ENCODE assay signal across 25 cellular contexts in the genomic region with DNA sequence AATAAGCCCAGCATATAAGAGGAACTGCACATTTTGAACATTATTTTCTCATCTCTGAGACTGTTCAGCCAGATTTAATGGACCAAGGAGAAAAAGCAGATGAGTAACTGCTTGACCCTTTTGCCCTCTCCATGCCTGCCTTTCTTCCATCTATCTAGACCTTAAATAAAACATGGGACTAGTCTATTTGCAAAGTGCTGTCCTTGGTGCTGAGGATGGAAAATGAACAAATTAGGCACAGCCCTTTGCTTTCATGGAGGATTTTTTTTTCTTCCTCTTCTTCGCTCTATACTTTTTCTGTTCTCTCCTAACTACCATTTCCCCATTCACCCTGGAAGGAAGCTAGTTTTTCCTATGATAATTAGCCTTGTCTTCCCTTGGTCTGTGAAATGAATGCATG.
DNase-seq lines count a peak whose midpoint lies in the region; ATAC-seq, FAIRE-seq and TF ChIP-seq lines count a peak whose summit lies in the region.
"Had no signal": no experiment of that assay in that cellular context is flagged by ENCODE, and none has a peak within 500 bp of the region (broad histone marks: within the 10 kb centered on the region; RNA-seq: fewer than 3 reads in every experiment).

No MANE protein-coding gene starts in this region.

- H3K27me3 ChIP-seq in HepG2 (ENCODE audit: control insufficient read depth in 1 of 2, insufficient read depth in 2 of 2, low read length in 2 of 2) (no peaks in the 10 kb centered on the region), right lobe of liver (no peaks in the 10 kb centered on the region), GM12878 (replicated peaks in 1 of 2; ENCODE audit: control insufficient read depth in 2 of 2, insufficient read depth in 2 of 2, low read length in 1 of 2) (no peaks in the 10 kb centered on the region), testis (no peaks in the 10 kb centered on the region), gastrocnemius medialis (no peaks in the 10 kb centered on the region)
- H3K27me3 ChIP-seq: SJCRH30 had no signal

- H3K36me3 ChIP-seq in HepG2 (replicated peaks in 1 of 2; ENCODE audit: control insufficient read depth in 1 of 2, insufficient read depth in 2 of 2, low read length in 2 of 2): no peaks in the 10 kb centered on the region
- no peaks in the 10 kb centered on the region for H3K36me3 ChIP-seq in right lobe of liver
- H3K36me3 ChIP-seq in GM12878 (ENCODE audit: control insufficient read depth in 2 of 2, insufficient read depth in 2 of 2, low read length in 1 of 2): no peaks in the 10 kb centered on the region
- H3K36me3 ChIP-seq in kidney (ENCODE audit: control insufficient read depth in 1 of 2, insufficient read depth in 2 of 2, low read length in 2 of 2): no peaks in the 10 kb centered on the region
- H3K36me3 ChIP-seq in testis (ENCODE audit: low read depth, missing control alignments): no peaks in the 10 kb centered on the region
- no peaks in the 10 kb centered on the region for H3K36me3 ChIP-seq in gastrocnemius medialis
- H3K36me3 ChIP-seq: SJCRH30 had no signal

- H4K20me1 ChIP-seq in HepG2 (ENCODE audit: insufficient read depth, low read length): no peaks in the 10 kb centered on the region
- no peaks in the 10 kb centered on the region for H4K20me1 ChIP-seq in GM12878 (ENCODE audit: control insufficient read depth, insufficient read depth)

- TF ChIP-seq POLR2A in HepG2 (IDR thresholded peaks at IDR 0.05; ENCODE audit: insufficient read depth in 1 of 2, low read depth in 2 of 2, low read length in 2 of 2) (no peak), right lobe of liver (IDR thresholded peaks at IDR 0.05) (no peak), GM12878 (IDR thresholded peaks at IDR 0.05; ENCODE audit: low read depth, low read length) (no peak), testis (IDR thresholded peaks at IDR 0.05) (no peak), gastrocnemius medialis (IDR thresholded peaks at IDR 0.05) (no peak)

- H3K4me3 ChIP-seq in HepG2 (replicated peaks in 1 of 3; ENCODE audit: insufficient read depth in 1 of 3, low read depth in 2 of 3, low read length in 3 of 3) (no peak overlapping the region), right lobe of liver (no peak overlapping the region), GM12878 (no peak overlapping the region), kidney (ENCODE audit: low read length in 2 of 2) (no peak overlapping the region), testis (no peak overlapping the region), gastrocnemius medialis (no peak overlapping the region)
- H3K4me3 ChIP-seq: PC-9, psoas muscle, SJCRH30, smooth muscle cell had no signal

- ATAC-seq in HepG2: no peak
- no peak for ATAC-seq in right lobe of liver
- no peak for ATAC-seq in GM12878
- no peak for ATAC-seq in gastrocnemius medialis
- ATAC-seq in GM19463 (IDR thresholded peaks at IDR 0.05; ENCODE audit: unreplicated experiment): no peak
- ATAC-seq: activated T-helper 17 cell treated with anti-CD3 and anti-CD28 coated beads, Interleukin-2, amount 50 U/mL, for 72 hours; esophagus mucosa; natural killer cell treated with Interleukin-12 subunit alpha and Interleukin-12 subunit beta and Interleukin-15 and Interleukin-18, amount 100 ng/mL, for 72 hours; psoas muscle had no signal

- H3K27ac ChIP-seq in HepG2 (ENCODE audit: extremely low read length, insufficient read depth, low read length) (no peak overlapping the region), right lobe of liver (no peak overlapping the region), GM12878 (ENCODE audit: control insufficient read depth, insufficient read depth) (no peak overlapping the region), kidney (ENCODE audit: low read depth in 2 of 2, low read length in 2 of 2) (no peak overlapping the region), testis (no peak overlapping the region), gastrocnemius medialis (no peak overlapping the region)
- H3K27ac ChIP-seq: PC-9, psoas muscle, SJCRH30 had no signal

- DNase-seq in HepG2 (ENCODE audit: low spot score) (no peak), right lobe of liver (no peak), GM12878 (ENCODE audit: low read depth, low spot score) (no peak), iris pigment epithelial cell (ENCODE audit: low read depth) (peak; percentile 2), kidney (no peak), testis (no peak), gastrocnemius medialis (no peak)
- DNase-seq: activated CD4-positive, CD25-positive, alpha-beta regulatory T cell; C1 segment of cervical spinal cord; caudate nucleus; GF-D8; mesenchymal stem cell; NCI-H146; NCI-H748 treated with DMSO at 0.1 percent for 48 hours; PC-9; psoas muscle; stimulated activated CD4-positive, alpha-beta T cell treated with anti-CD3 and anti-CD28 coated beads, Interleukin-4, amount 100 ng/mL, for 4 hours had no signal

- in situ Hi-C loops in HepG2 (cut with HindIII; ENCODE audit: extremely low pct_ligation_motif_present, low pct_unique_long_range_greater_than_20kb): no loop called here
- in situ Hi-C loops in GM12878 (cut with MboI): no loop called here
- in situ Hi-C loops in gastrocnemius medialis (cut with MboI; ENCODE audit: low sequenced_read_pairs in 4 of 4): no loop called here

- no peak overlapping the region for H3K9ac ChIP-seq in HepG2 (ENCODE audit: insufficient read depth, low read depth, low read length)
- H3K9ac ChIP-seq in GM12878 (ENCODE audit: control insufficient read depth, insufficient read depth, low read length): no peak overlapping the region
- no peak overlapping the region for H3K9ac ChIP-seq in kidney (ENCODE audit: low read length in 2 of 2)

- H3K9me3 ChIP-seq in HepG2 (ENCODE audit: low read length): no peaks in the 10 kb centered on the region
- no peaks in the 10 kb centered on the region for H3K9me3 ChIP-seq in right lobe of liver
- H3K9me3 ChIP-seq in GM12878 (replicated peaks; ENCODE audit: control insufficient read depth, insufficient read depth, low read length): no peaks in the 10 kb centered on the region
- H3K9me3 ChIP-seq in kidney (ENCODE audit: control insufficient read depth in 1 of 2, low read length in 2 of 2): no peaks in the 10 kb centered on the region
- no peaks in the 10 kb centered on the region for H3K9me3 ChIP-seq in testis
- H3K9me3 ChIP-seq in gastrocnemius medialis: no peaks in the 10 kb centered on the region
- H3K9me3 ChIP-seq: psoas muscle, SJCRH30 had no signal

- H3K4me1 ChIP-seq in HepG2 (ENCODE audit: insufficient read depth, low read length): no peaks in the 10 kb centered on the region
- no peaks in the 10 kb centered on the region for H3K4me1 ChIP-seq in right lobe of liver
- H3K4me1 ChIP-seq in GM12878 (ENCODE audit: control insufficient read depth, insufficient read depth, low read length): no peaks in the 10 kb centered on the region
- no peaks in the 10 kb centered on the region for H3K4me1 ChIP-seq in kidney (ENCODE audit: control insufficient read depth in 1 of 2, insufficient read depth in 1 of 2, low read depth in 1 of 2, low read length in 2 of 2)
- no peaks in the 10 kb centered on the region for H3K4me1 ChIP-seq in testis
- no peaks in the 10 kb centered on the region for H3K4me1 ChIP-seq in gastrocnemius medialis
- H3K4me1 ChIP-seq: psoas muscle, SJCRH30 had no signal

- TF ChIP-seq CTCF in HepG2 (CRISPR knock-in tag; IDR thresholded peaks at IDR 0.05) (no peak), right lobe of liver (IDR thresholded peaks at IDR 0.05) (no peak), GM12878 (IDR thresholded peaks at IDR 0.05 in 2 of 3, conservative IDR thresholded peaks at IDR 0.05 in 1 of 3; ENCODE audit: control insufficient read depth in 2 of 3, extremely low read depth in 1 of 3, insufficient read depth in 1 of 3, low read depth in 3 of 3, low read length in 3 of 3) (no peak), kidney (IDR thresholded peaks at IDR 0.05; ENCODE audit: borderline replicate concordance, extremely low read depth, insufficient read depth) (no peak), testis (IDR thresholded peaks at IDR 0.05) (no peak), gastrocnemius medialis (IDR thresholded peaks at IDR 0.05 in 4 of 5, conservative IDR thresholded peaks at IDR 0.05 in 1 of 5) (no peak)

- 30% methylated on average over 1 of the region's 1 CpG for WGBS in HepG2 (ENCODE audit: low lambda C conversion rate)
- 90% methylated on average over 1 of the region's 1 CpG for WGBS in right lobe of liver (ENCODE audit: insufficient coverage, low coverage, low lambda C conversion rate, missing lambda C conversion rate)
- 0% methylated on average over 1 of the region's 1 CpG for WGBS in GM12878 (ENCODE audit: insufficient coverage, insufficient replicate concordance, low lambda C conversion rate, missing lambda C conversion rate)
- 79 to 94% methylated on average over 1 of the region's 1 CpG for WGBS in testis, 2 donors

- intact Hi-C loops in HepG2 (cut with micrococcal nuclease; ENCODE audit: unreplicated experiment) (no loop called here), right lobe of liver (cut with DNase I) (no loop called here), GM12878 (cut with micrococcal nuclease; ENCODE audit: unreplicated experiment) (no loop called here), kidney (cut with DNase I) (no loop called here), testis (cut with DNase I; ENCODE audit: low total_unique reads) (no loop called here), gastrocnemius medialis (cut with DNase I; ENCODE audit: low total_unique reads) (no loop called here)

- RAD21 ChIA-PET in GM12878 (lab: Charles Lee; ENCODE audit: unreplicated experiment): no interaction called here

- TF ChIP-seq RAD21 in HepG2 (CRISPR knock-in tag; IDR thresholded peaks at IDR 0.05): no peak
- no peak for TF ChIP-seq RAD21 in GM12878 (IDR thresholded peaks at IDR 0.05; ENCODE audit: insufficient read depth, low read depth, low read length)

- SMC1A ChIA-PET in GM12878 (lab: Charles Lee; ENCODE audit: uncharacterized antibody, unreplicated experiment): no interaction called here

- TF ChIP-seq EP300 in HepG2 (IDR thresholded peaks at IDR 0.05; ENCODE audit: low read depth in 2 of 2, low read length in 2 of 2) (no peak), HepG2 (CRISPR knock-in tag; IDR thresholded peaks at IDR 0.05; ENCODE audit: borderline replicate concordance) (no peak), GM12878 (IDR thresholded peaks at IDR 0.05; ENCODE audit: borderline replicate concordance in 1 of 2, control insufficient read depth in 1 of 2, low read depth in 2 of 2, low read length in 2 of 2) (no peak)

- H2AFZ ChIP-seq in HepG2 (ENCODE audit: low read length) (no peak overlapping the region), GM12878 (ENCODE audit: control insufficient read depth, low read depth, low read length) (no peak overlapping the region)
- H2AFZ ChIP-seq: PC-9 had no signal

- BruUV-seq in HepG2 (replicated peaks; lab: Mats Ljungman, UMichigan) (no TSS peak), GM12878 (replicated peaks; lab: Mats Ljungman, UMichigan) (no TSS peak)

- H3K4me2 ChIP-seq in HepG2 (ENCODE audit: low read depth, low read length) (no peak overlapping the region), GM12878 (ENCODE audit: control insufficient read depth, insufficient read depth) (no peak overlapping the region)
- H3K4me2 ChIP-seq: PC-9, smooth muscle cell had no signal

- H3K79me2 ChIP-seq in HepG2 (ENCODE audit: insufficient read depth, low read length): no peaks in the 10 kb centered on the region
- H3K79me2 ChIP-seq in GM12878 (ENCODE audit: control insufficient read depth, insufficient read depth, low read length): no peaks in the 10 kb centered on the region

- POLR2A ChIA-PET in HepG2 (lab: Yijun Ruan, JAX): no interaction called here
- POLR2A ChIA-PET in GM12878 (lab: Charles Lee): no interaction called here

- FAIRE-seq in HepG2 (lab: Jason Lieb, UNC) (no peak), GM12878 (lab: Jason Lieb, UNC) (no peak), kidney (lab: Jason Lieb, UNC) (no peak)
- FAIRE-seq: GM12892, urothelium cell line had no signal

- CTCF ChIA-PET in HepG2 (lab: Yijun Ruan, JAX; ENCODE audit: low intra/inter-chr PET ratio, low total read pairs) (no interaction called here), GM12878 (lab: Yijun Ruan, JAX) (no interaction called here)
